ENCODE assay signal across 10 cellular contexts in the genomic region with DNA sequence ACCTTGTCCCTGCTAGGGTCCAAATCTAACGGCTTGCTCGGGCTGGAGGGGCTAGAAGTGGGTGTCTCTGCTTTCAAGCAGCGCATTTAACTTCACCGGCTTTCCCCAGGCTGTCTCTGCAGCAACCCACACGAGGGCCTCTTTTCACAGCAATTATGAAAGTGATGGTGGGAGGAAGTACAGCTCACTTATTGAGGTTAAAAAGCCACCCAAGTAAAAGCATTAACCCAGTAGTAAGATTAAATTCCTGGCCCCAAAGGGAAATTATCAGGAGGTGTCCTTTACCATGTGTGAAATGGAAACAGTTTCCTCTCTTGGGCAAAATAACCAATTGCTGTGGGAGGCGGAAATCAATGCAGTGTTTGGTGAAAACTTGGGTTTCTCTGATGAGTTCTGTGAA. TPM values are rescaled to one million over a fixed set of nuclear protein-coding genes. Genes with fewer than 3 reads are reported as not detected.
DNase-seq lines count a peak whose midpoint lies in the region; ATAC-seq and TF ChIP-seq lines count a peak whose summit lies in the region.
"Had no signal": no experiment of that assay in that cellular context is flagged by ENCODE, and none has a peak within 500 bp of the region (broad histone marks: within the 10 kb centered on the region; RNA-seq: fewer than 3 reads in every experiment).

No MANE protein-coding gene starts in this region.

- no peaks in the 10 kb centered on the region for H3K79me1 ChIP-seq in mesenchymal stem cell (replicated peaks; ENCODE audit: low read length, poor library complexity, severe bottlenecking)

- no peak overlapping the region for H4K8ac ChIP-seq in mesenchymal stem cell (ENCODE audit: low read length)

- H2AFZ ChIP-seq in mesenchymal stem cell (ENCODE audit: low read depth, low read length) = no peak overlapping the region

- no peaks in the 10 kb centered on the region for H3K36me3 ChIP-seq in mesenchymal stem cell (ENCODE audit: control insufficient read depth in 1 of 2, insufficient read depth in 2 of 2, low read depth in 1 of 2, low read length in 2 of 2)
- no peaks in the 10 kb centered on the region for H3K36me3 ChIP-seq in brain microvascular endothelial cell (replicated peaks)

- H3K27ac Mint-ChIP-seq in activated B cell treated with CpG ODN at 0.5 μM for 24 hours = peak overlapping the region; percentile 12

- H3K27me3 Mint-ChIP-seq in activated B cell treated with CpG ODN at 0.5 μM for 24 hours = no peaks in the 10 kb centered on the region

- no peak overlapping the region for H3K27ac ChIP-seq in mesenchymal stem cell (ENCODE audit: low read length, poor library complexity, severe bottlenecking)
- no peak overlapping the region for H3K27ac ChIP-seq in brain microvascular endothelial cell

- no peak overlapping the region for H2BK5ac ChIP-seq in mesenchymal stem cell (ENCODE audit: low read depth, low read length, poor library complexity, severe bottlenecking)

- WGBS in mesenchymal stem cell = 68% methylated on average over 5 of the region's 6 CpGs

- no peak overlapping the region for H3K18ac ChIP-seq in mesenchymal stem cell (ENCODE audit: low read depth in 1 of 2, low read length in 2 of 2)

- no peak overlapping the region; the same call in 1 of the 2 replicates for H3K4me3 ChIP-seq in GM12864 (ENCODE audit: low read depth, low read length)
- no peak overlapping the region for H3K4me3 ChIP-seq in mesenchymal stem cell (ENCODE audit: insufficient read depth in 1 of 2, low read depth in 1 of 2, low read length in 2 of 2)
- H3K4me3 ChIP-seq in brain microvascular endothelial cell (ENCODE audit: low read depth, low read length) = no peak overlapping the region

- POLR2A ChIA-PET in activated B cell treated with CpG ODN at 0.5 μM for 24 hours (lab: Charles Lee) = interaction anchor here (0.7 kb wide), 1 partner anchor 1665 kb away, joined by 5 read pairs; no protein-coding TSS in a partner anchor

- no peak overlapping the region for H3K4me2 ChIP-seq in mesenchymal stem cell (ENCODE audit: low read length, poor library complexity, severe bottlenecking)

- ATAC-seq in GM21825 (IDR thresholded peaks at IDR 0.05; ENCODE audit: unreplicated experiment) (peak; percentile 64), activated B cell treated with CpG ODN at 0.5 μM for 24 hours (ENCODE audit: low read depth) (peak; percentile 72)

- no peak overlapping the region for H2BK120ac ChIP-seq in mesenchymal stem cell (ENCODE audit: low read depth, low read length)

- no peak overlapping the region for H4K91ac ChIP-seq in mesenchymal stem cell (ENCODE audit: low read length)

- no peak overlapping the region for H3K4ac ChIP-seq in mesenchymal stem cell (ENCODE audit: low read depth in 1 of 2, low read length in 2 of 2)

- no peaks in the 10 kb centered on the region for H3K27me3 ChIP-seq in mesenchymal stem cell (ENCODE audit: control insufficient read depth in 1 of 2, insufficient read depth in 1 of 2, low read length in 2 of 2)
- no peaks in the 10 kb centered on the region for H3K27me3 ChIP-seq in brain microvascular endothelial cell (replicated peaks)

- H3K4me1 Mint-ChIP-seq in activated B cell treated with CpG ODN at 0.5 μM for 24 hours = peaks cover 14% of the 10 kb centered on the region

- CTCF ChIA-PET in activated B cell treated with CpG ODN at 0.5 μM for 24 hours (lab: Charles Lee) = interaction anchor here (1.6 to 3.7 kb wide), 4 partner anchors 13 to 176 kb away, joined by 3 to 19 read pairs (median 8); no protein-coding TSS in a partner anchor

- no peak overlapping the region for H2AK5ac ChIP-seq in mesenchymal stem cell (ENCODE audit: low read length, severe bottlenecking)

- DNase-seq in GM12864 (ENCODE audit: low read depth) = peak; percentile 39
- no peak for DNase-seq in activated B cell treated with CpG ODN at 0.5 μM for 24 hours
- peak; percentile 9 for DNase-seq in mesenchymal stem cell
- no peak for DNase-seq in DMS53 treated with DMSO at 0.1 percent for 48 hours (lab: John Stamatoyannopoulos, UW; ENCODE audit: unreplicated experiment)
- no peak for DNase-seq in brain microvascular endothelial cell
- no peak for DNase-seq in cortex of kidney (lab: John Stamatoyannopoulos, UW)
- DNase-seq in NCI-H69 (lab: John Stamatoyannopoulos, UW) = no peak
- DNase-seq: EL, IMR-90 had no signal

- H3K23ac ChIP-seq in mesenchymal stem cell (ENCODE audit: low read length in 2 of 2) = no peak overlapping the region

- H3K9me3 Mint-ChIP-seq in activated B cell treated with CpG ODN at 0.5 μM for 24 hours = no peaks in the 10 kb centered on the region

- H3K4me1 ChIP-seq in mesenchymal stem cell (ENCODE audit: control insufficient read depth, insufficient read depth, low read depth, low read length) = no peaks in the 10 kb centered on the region

- intact Hi-C loops in activated B cell treated with CpG ODN at 0.5 μM for 24 hours (cut with micrococcal nuclease) = no loop called here

- no peaks in the 10 kb centered on the region for H3K9me3 ChIP-seq in mesenchymal stem cell (ENCODE audit: control insufficient read depth, low read length)

- H3K9ac ChIP-seq in mesenchymal stem cell (ENCODE audit: low read length) = no peak overlapping the region

- TF ChIP-seq CTCF in GM12864 (IDR thresholded peaks at IDR 0.05; ENCODE audit: low read depth, low read length, missing control alignments) (no peak), activated B cell treated with CpG ODN at 0.5 μM for 24 hours (IDR thresholded peaks at IDR 0.05) (no peak), brain microvascular endothelial cell (IDR thresholded peaks at IDR 0.05; ENCODE audit: low read depth, low read length, missing control alignments) (no peak)

- in situ Hi-C loops in brain microvascular endothelial cell (cut with HindIII; ENCODE audit: low pct_ligation_motif_present, low sequenced_read_pairs) = no loop called here

- no peaks in the 10 kb centered on the region for H3K36me3 Mint-ChIP-seq in activated B cell treated with CpG ODN at 0.5 μM for 24 hours (ENCODE audit: low read depth)

- no peak overlapping the region for H2BK12ac ChIP-seq in mesenchymal stem cell (ENCODE audit: low read length in 2 of 2)

- no peak overlapping the region for H2BK15ac ChIP-seq in mesenchymal stem cell (ENCODE audit: low read depth, poor library complexity, severe bottlenecking)

- H3K4me3 Mint-ChIP-seq in activated B cell treated with CpG ODN at 0.5 μM for 24 hours = no peak overlapping the region

- no peak overlapping the region for H3K14ac ChIP-seq in mesenchymal stem cell (ENCODE audit: low read length in 2 of 2)

RNA-seq across cellular contexts. Expression of a gene that starts 41.1 kb away (rescaled TPM):
- total RNA-seq in activated B cell treated with CpG ODN at 0.5 μM for 24 hours = 32.8 and 34.1 TPM in 2 replicates
- polyA plus RNA-seq in mesenchymal stem cell (2013, experiment 1 of 2) = 59.1 TPM
- 58.8 TPM for polyA plus RNA-seq in mesenchymal stem cell (2013, experiment 2 of 2)

RNA-seq across cellular contexts. Expression of a gene that starts 45.5 kb away (rescaled TPM):
- 1.3 and 2.9 TPM in 2 replicates for total RNA-seq in activated B cell treated with CpG ODN at 0.5 μM for 24 hours
- polyA plus RNA-seq in mesenchymal stem cell (2013, experiment 1 of 2) = 0.66 TPM
- 0.63 TPM for polyA plus RNA-seq in mesenchymal stem cell (2013, experiment 2 of 2)

RNA-seq across cellular contexts. Expression of a gene that starts 57.2 kb away (rescaled TPM):
- 0.49 and 2.2 TPM in 2 replicates for total RNA-seq in activated B cell treated with CpG ODN at 0.5 μM for 24 hours
- 0.04 TPM for polyA plus RNA-seq in mesenchymal stem cell (2013, experiment 1 of 2)
- 0.11 TPM for polyA plus RNA-seq in mesenchymal stem cell (2013, experiment 2 of 2)
- total RNA-seq: IMR-90 had no signal

Comparison
In these comparisons a context has a peak if more than half of its experiments do, and no peak if none do; other contexts are left out.
1. DNase-seq: peak in GM12864 (single experiment) and mesenchymal stem cell (single experiment); none in activated B cell treated with CpG ODN at 0.5 μM for 24 hours (single experiment), DMS53 treated with DMSO at 0.1 percent for 48 hours (single experiment), brain microvascular endothelial cell (single experiment), cortex of kidney (single experiment) and NCI-H69 (single experiment).